ENCODE assay signal across 21 cellular contexts in the genomic region with DNA sequence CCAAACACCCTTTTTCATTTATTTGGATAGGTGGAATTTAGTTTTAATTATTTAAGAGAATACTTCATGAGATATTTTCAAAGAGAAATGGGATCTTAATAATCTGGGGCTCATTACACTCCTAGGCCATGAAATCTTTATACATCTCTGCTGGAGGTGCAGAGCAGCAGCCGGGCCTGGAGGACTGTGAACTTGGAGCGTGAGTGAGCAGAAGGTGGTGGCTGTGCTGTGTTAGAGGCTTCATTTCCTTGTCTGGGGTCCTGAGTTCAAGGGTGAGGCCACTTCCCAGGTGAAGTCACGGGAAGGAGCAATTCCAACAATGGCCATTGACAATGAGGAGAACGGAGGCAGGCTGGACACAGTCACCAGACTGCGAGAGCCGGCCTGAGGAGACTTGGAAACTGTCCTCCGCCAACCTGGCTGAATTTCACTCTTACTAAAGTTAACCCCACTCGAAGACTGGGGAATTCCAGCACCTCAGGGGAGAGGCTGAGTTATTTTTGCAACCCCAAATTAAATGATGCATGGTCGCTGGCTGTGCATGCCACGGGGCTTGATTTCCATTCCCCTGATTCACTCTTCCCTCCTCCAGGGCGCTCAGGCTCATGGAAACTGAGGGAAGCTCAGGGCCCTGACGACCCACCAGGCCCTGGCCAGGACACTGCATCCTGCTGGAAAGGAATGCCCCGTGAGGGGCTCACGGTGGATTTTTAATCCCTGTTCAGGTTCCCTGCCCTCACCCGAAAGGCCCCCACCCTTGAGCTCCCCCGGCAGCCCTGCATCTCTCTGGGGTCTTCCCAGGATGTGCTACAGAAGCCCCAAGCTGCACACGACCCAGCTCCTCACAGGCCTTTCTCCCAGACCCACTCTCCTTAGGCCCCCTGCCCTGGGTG. TPM values are rescaled to one million over a fixed set of nuclear protein-coding genes. Genes with fewer than 3 reads are reported as not detected.
DNase-seq lines count a peak whose midpoint lies in the region; ATAC-seq and TF ChIP-seq lines count a peak whose summit lies in the region.
"Had no signal": no experiment of that assay in that cellular context is flagged by ENCODE, and none has a peak within 500 bp of the region (broad histone marks: within the 10 kb centered on the region; RNA-seq: fewer than 3 reads in every experiment).

No MANE protein-coding gene starts in this region.

- no peaks in the 10 kb centered on the region for H3K27me3 Mint-ChIP-seq in activated naive CD8-positive, alpha-beta T cell treated with anti-CD3 and anti-CD28 coated beads, Interleukin-2, amount 50 U/mL, for 24 hours
- H3K27me3 Mint-ChIP-seq in activated naive CD8-positive, alpha-beta T cell treated with anti-CD3 and anti-CD28 coated beads for 36 hours = no peaks in the 10 kb centered on the region
- H3K27me3 Mint-ChIP-seq: CD4-positive, alpha-beta T cell had no signal

- WGBS in mesenchymal stem cell = 90% methylated on average over 17 of the region's 17 CpGs

- no peaks in the 10 kb centered on the region for H3K36me3 Mint-ChIP-seq in activated naive CD8-positive, alpha-beta T cell treated with anti-CD3 and anti-CD28 coated beads, Interleukin-2, amount 50 U/mL, for 24 hours (ENCODE audit: low read depth)
- no peaks in the 10 kb centered on the region for H3K36me3 Mint-ChIP-seq in activated naive CD8-positive, alpha-beta T cell treated with anti-CD3 and anti-CD28 coated beads for 36 hours

- no peak overlapping the region for H2BK120ac ChIP-seq in mesenchymal stem cell (ENCODE audit: low read depth, low read length)

- no peak overlapping the region for H2AK5ac ChIP-seq in mesenchymal stem cell (ENCODE audit: low read length, severe bottlenecking)

- H3K9me3 ChIP-seq in OCI-LY3 (ENCODE audit: insufficient read depth, low read length) (no peaks in the 10 kb centered on the region), mesenchymal stem cell (ENCODE audit: control insufficient read depth, low read length) (no peaks in the 10 kb centered on the region)
- H3K9me3 ChIP-seq: A549, mucosa of descending colon, ovary, upper lobe of left lung had no signal

- H2AFZ ChIP-seq in OCI-LY3 (ENCODE audit: low read depth, low read length) = peak overlapping the region; percentile 10; the same call in 1 of the 2 replicates
- H2AFZ ChIP-seq in mesenchymal stem cell (ENCODE audit: low read depth, low read length) = no peak overlapping the region
- H2AFZ ChIP-seq: hepatocyte had no signal

- no peaks in the 10 kb centered on the region for H3K79me1 ChIP-seq in mesenchymal stem cell (replicated peaks; ENCODE audit: low read length, poor library complexity, severe bottlenecking)

- H3K9ac ChIP-seq in OCI-LY3 (ENCODE audit: low read length) = peak overlapping the region; percentile 64
- no peak overlapping the region for H3K9ac ChIP-seq in mesenchymal stem cell (ENCODE audit: low read length)

- H4K20me1 ChIP-seq in OCI-LY3 (ENCODE audit: insufficient read depth, low read length) = no peaks in the 10 kb centered on the region

- H3K18ac ChIP-seq in mesenchymal stem cell (ENCODE audit: low read depth in 1 of 2, low read length in 2 of 2) = no peak overlapping the region

- no peak overlapping the region for H3K4ac ChIP-seq in mesenchymal stem cell (ENCODE audit: low read depth in 1 of 2, low read length in 2 of 2)

- DNase-seq in activated naive CD8-positive, alpha-beta T cell treated with anti-CD3 and anti-CD28 coated beads, Interleukin-2, amount 50 U/mL, for 24 hours = no peak
- DNase-seq in activated naive CD8-positive, alpha-beta T cell treated with anti-CD3 and anti-CD28 coated beads for 36 hours = no peak
- no peak for DNase-seq in HuH-7.5 (ENCODE audit: low spot score)
- DNase-seq in SIG-M5 treated with dmso at 0.1 percent for 504 hours (lab: John Stamatoyannopoulos, UW; ENCODE audit: unreplicated experiment) = no peak
- no peak for DNase-seq in H4 (ENCODE audit: low spot score)
- DNase-seq in mesenchymal stem cell = no peak
- DNase-seq: activated CD4-positive, alpha-beta T cell treated with anti-CD3 and anti-CD28 coated beads, Interleukin-2, amount 50 U/mL, for 48 hours; CD4-positive, alpha-beta T cell; central memory CD4-positive, alpha-beta T cell; DMS79 treated with DMSO at 0.1 percent for 48 hours; HFFc6; mucosa of descending colon; NCI-H2029; NCI-H69; ovary; stimulated activated CD4-positive, alpha-beta T cell treated with anti-CD3 and anti-CD28 coated beads, Interleukin-4, amount 100 ng/mL, for 24 hours; upper lobe of left lung had no signal

- H3K79me2 ChIP-seq in OCI-LY3 (ENCODE audit: low read length) = no peaks in the 10 kb centered on the region
- H3K79me2 ChIP-seq: hepatocyte had no signal

- H4K8ac ChIP-seq in mesenchymal stem cell (ENCODE audit: low read length) = no peak overlapping the region

- H3K27ac ChIP-seq in OCI-LY3 (ENCODE audit: low read length) (peak overlapping the region; percentile 57), mesenchymal stem cell (ENCODE audit: low read length, poor library complexity, severe bottlenecking) (no peak overlapping the region)
- H3K27ac ChIP-seq: A549, hepatocyte, ovary, upper lobe of left lung had no signal

- H4K91ac ChIP-seq in mesenchymal stem cell (ENCODE audit: low read length) = no peak overlapping the region

- no peak overlapping the region for H2BK15ac ChIP-seq in mesenchymal stem cell (ENCODE audit: low read depth, poor library complexity, severe bottlenecking)

- no peak overlapping the region for H3K4me3 Mint-ChIP-seq in activated naive CD8-positive, alpha-beta T cell treated with anti-CD3 and anti-CD28 coated beads, Interleukin-2, amount 50 U/mL, for 24 hours
- H3K4me3 Mint-ChIP-seq in activated naive CD8-positive, alpha-beta T cell treated with anti-CD3 and anti-CD28 coated beads for 36 hours = no peak overlapping the region
- H3K4me3 Mint-ChIP-seq: CD4-positive, alpha-beta T cell; HFFc6 had no signal

- H3K36me3 ChIP-seq in OCI-LY3 (replicated peaks; ENCODE audit: low read depth, low read length) (peaks cover 2% of the 10 kb centered on the region), mesenchymal stem cell (ENCODE audit: control insufficient read depth in 1 of 2, insufficient read depth in 2 of 2, low read depth in 1 of 2, low read length in 2 of 2) (peaks cover 0 to 18% of the 10 kb centered on the region in 2 experiments)
- H3K36me3 ChIP-seq: ovary, upper lobe of left lung had no signal

- no peak for TF ChIP-seq CTCF in OCI-LY3 (IDR thresholded peaks at IDR 0.05; ENCODE audit: low read depth, low read length)

- H3K9me3 Mint-ChIP-seq in activated naive CD8-positive, alpha-beta T cell treated with anti-CD3 and anti-CD28 coated beads, Interleukin-2, amount 50 U/mL, for 24 hours = no peaks in the 10 kb centered on the region
- no peaks in the 10 kb centered on the region for H3K9me3 Mint-ChIP-seq in activated naive CD8-positive, alpha-beta T cell treated with anti-CD3 and anti-CD28 coated beads for 36 hours
- H3K9me3 Mint-ChIP-seq: CD4-positive, alpha-beta T cell; HFFc6 had no signal

- ATAC-seq in activated naive CD8-positive, alpha-beta T cell treated with anti-CD3 and anti-CD28 coated beads, Interleukin-2, amount 50 U/mL, for 24 hours = peak; percentile 37
- peak; percentile 42 for ATAC-seq in GM21423 (IDR thresholded peaks at IDR 0.05; ENCODE audit: unreplicated experiment)
- ATAC-seq: A549, mucosa of descending colon had no signal

- H3K27ac Mint-ChIP-seq in activated naive CD8-positive, alpha-beta T cell treated with anti-CD3 and anti-CD28 coated beads, Interleukin-2, amount 50 U/mL, for 24 hours = peak overlapping the region; percentile 52
- H3K27ac Mint-ChIP-seq in activated naive CD8-positive, alpha-beta T cell treated with anti-CD3 and anti-CD28 coated beads for 36 hours = no peak overlapping the region
- H3K27ac Mint-ChIP-seq: CD4-positive, alpha-beta T cell; HFFc6 had no signal

- no peak overlapping the region for H2BK12ac ChIP-seq in mesenchymal stem cell (ENCODE audit: low read length in 2 of 2)

- no peak overlapping the region for H3K23ac ChIP-seq in mesenchymal stem cell (ENCODE audit: low read length in 2 of 2)

- H3K4me2 ChIP-seq in OCI-LY3 (ENCODE audit: low read length) (peak overlapping the region; percentile 74), mesenchymal stem cell (ENCODE audit: low read length, poor library complexity, severe bottlenecking) (no peak overlapping the region)
- H3K4me2 ChIP-seq: A549, hepatocyte had no signal

- H3K27me3 ChIP-seq in OCI-LY3 (ENCODE audit: low read depth, low read length) = no peaks in the 10 kb centered on the region
- peaks cover 0 to 5% of the 10 kb centered on the region in 2 experiments for H3K27me3 ChIP-seq in mesenchymal stem cell (ENCODE audit: control insufficient read depth in 1 of 2, insufficient read depth in 1 of 2, low read length in 2 of 2)
- H3K27me3 ChIP-seq: hepatocyte, ovary, upper lobe of left lung had no signal

- H3K4me1 ChIP-seq in OCI-LY3 (ENCODE audit: low read length) (peaks cover 51% of the 10 kb centered on the region), mesenchymal stem cell (ENCODE audit: control insufficient read depth, insufficient read depth, low read depth, low read length) (peaks cover 2% of the 10 kb centered on the region)
- H3K4me1 ChIP-seq: A549, upper lobe of left lung had no signal

- H3K4me1 Mint-ChIP-seq in activated naive CD8-positive, alpha-beta T cell treated with anti-CD3 and anti-CD28 coated beads, Interleukin-2, amount 50 U/mL, for 24 hours = peaks cover 10% of the 10 kb centered on the region
- H3K4me1 Mint-ChIP-seq in activated naive CD8-positive, alpha-beta T cell treated with anti-CD3 and anti-CD28 coated beads for 36 hours = no peaks in the 10 kb centered on the region

- H3K4me3 ChIP-seq in OCI-LY3 (ENCODE audit: low read length) (peak overlapping the region; percentile 41), mesenchymal stem cell (ENCODE audit: insufficient read depth in 1 of 2, low read depth in 1 of 2, low read length in 2 of 2) (no peak overlapping the region)
- H3K4me3 ChIP-seq: A549, hepatocyte, mucosa of descending colon, ovary, upper lobe of left lung had no signal

- H2BK5ac ChIP-seq in mesenchymal stem cell (ENCODE audit: low read depth, low read length, poor library complexity, severe bottlenecking) = no peak overlapping the region

- H3K14ac ChIP-seq in mesenchymal stem cell (ENCODE audit: low read length in 2 of 2) = no peak overlapping the region

RNA-seq across cellular contexts. Expression of gene TRAF3, which starts 22.6 kb away (rescaled TPM):
- total RNA-seq in activated naive CD8-positive, alpha-beta T cell treated with anti-CD3 and anti-CD28 coated beads for 36 hours = 10 to 100 TPM; 39.2 to 39.6 TPM
- 15.2 and 16.4 TPM in 2 replicates for total RNA-seq in H4 (2014; rRNA removed; shearing (Covaris generic))
- 10.7 TPM for polyA plus RNA-seq in mesenchymal stem cell (2013, experiment 1 of 2)
- polyA plus RNA-seq in mesenchymal stem cell (2013, experiment 2 of 2) = 11.9 TPM
